1 cellular context compared by ENCODE assay signal in genomic region chr11:74748211-74749126, GRCh38.
TF ChIP-seq lines count a peak whose summit lies in the region.

TSS of gene RNF169 (plus strand) at chr11:74748849. CDS start at chr11:74748881, 32 bp downstream.

TF ChIP-seq in HepG2, 621 proteins besides CTCF, POLR2A, EP300 and RAD21 (continued from another document and continues in another):
- TF ChIP-seq POGK (CRISPR knock-in tag; conservative IDR thresholded peaks at IDR 0.05) (0 out of 2 replicates have a peak, but pooled peaks have one; percentile 11), ZSCAN29 (CRISPR knock-in tag; conservative IDR thresholded peaks at IDR 0.05) (no peak), ZNF639 (CRISPR knock-in tag; conservative IDR thresholded peaks at IDR 0.05) (no peak), AGO2 (optimal IDR thresholded peaks at IDR 0.05; ENCODE audit: low read depth, low read length) (peak; percentile 35), MAX (IDR thresholded peaks at IDR 0.05) (no peak), ARID4A (CRISPR knock-in tag; IDR thresholded peaks at IDR 0.05; ENCODE audit: borderline replicate concordance) (no peak), HMGXB3 (CRISPR knock-in tag; IDR thresholded peaks at IDR 0.05; ENCODE audit: borderline replicate concordance) (no peak), NPAS2 (CRISPR knock-in tag; IDR thresholded peaks at IDR 0.05; ENCODE audit: borderline replicate concordance) (no peak), KDM4B (CRISPR knock-in tag; IDR thresholded peaks at IDR 0.05) (0 out of 2 replicates have a peak, but pooled peaks have one; percentile 53), ATF4 (CRISPR knock-in tag; IDR thresholded peaks at IDR 0.05) (no peak), JUNB (CRISPR knock-in tag; IDR thresholded peaks at IDR 0.05; ENCODE audit: borderline replicate concordance) (no peak), ZFX (CRISPR knock-in tag; IDR thresholded peaks at IDR 0.05; ENCODE audit: low read depth) (peak; percentile 27; the same call in 1 of the 2 replicates), ERF (CRISPR knock-in tag; IDR thresholded peaks at IDR 0.05) (0 out of 2 replicates have a peak, but pooled peaks have one; percentile 23), ZNF777 (CRISPR knock-in tag; IDR thresholded peaks at IDR 0.05) (peak; percentile 98; the same call in 1 of the 2 replicates), MYPOP (CRISPR knock-in tag; IDR thresholded peaks at IDR 0.05) (0 out of 2 replicates have a peak, but pooled peaks have one; percentile 14), KDM2A (CRISPR knock-in tag; IDR thresholded peaks at IDR 0.05; ENCODE audit: borderline replicate concordance, low read depth) (peak; percentile 49), TGIF2 (CRISPR knock-in tag; IDR thresholded peaks at IDR 0.05) (no peak), HOXA5 (CRISPR knock-in tag; IDR thresholded peaks at IDR 0.05) (0 out of 2 replicates have a peak, but pooled peaks have one; percentile 8), MLXIP (CRISPR knock-in tag; IDR thresholded peaks at IDR 0.05; ENCODE audit: borderline replicate concordance) (no peak), DRAP1 (CRISPR knock-in tag; IDR thresholded peaks at IDR 0.05) (peak; percentile 86), SP2 (CRISPR knock-in tag; IDR thresholded peaks at IDR 0.05) (no peak), BHLHE40 (IDR thresholded peaks at IDR 0.05; ENCODE audit: low read length) (no peak), HNRNPH1 (optimal IDR thresholded peaks at IDR 0.05; ENCODE audit: low read depth, low read length) (no peak), ZNF510 (CRISPR knock-in tag; IDR thresholded peaks at IDR 0.05; ENCODE audit: low read depth) (no peak), ZFP37 (CRISPR knock-in tag; IDR thresholded peaks at IDR 0.05; ENCODE audit: borderline replicate concordance) (no peak), PAF1 (CRISPR knock-in tag; IDR thresholded peaks at IDR 0.05) (no peak), MXI1 (IDR thresholded peaks at IDR 0.05; ENCODE audit: borderline replicate concordance, low read depth, low read length) (peak; percentile 15; the same call in 1 of the 3 replicates), REPIN1 (CRISPR knock-in tag; IDR thresholded peaks at IDR 0.05; ENCODE audit: borderline replicate concordance, low read depth) (0 out of 2 replicates have a peak, but pooled peaks have one; percentile 33), ZNF605 (CRISPR knock-in tag; IDR thresholded peaks at IDR 0.05) (no peak), HNF4A (CRISPR knock-in tag; IDR thresholded peaks at IDR 0.05) (no peak), TARDBP (CRISPR knock-in tag; IDR thresholded peaks at IDR 0.05) (0 out of 2 replicates have a peak, but pooled peaks have one; percentile 39), NR1H2 (CRISPR knock-in tag; IDR thresholded peaks at IDR 0.05; ENCODE audit: borderline replicate concordance, low read depth) (no peak), FOSL2 (CRISPR knock-in tag; IDR thresholded peaks at IDR 0.05) (peak; percentile 34; the same call in 1 of the 2 replicates), ZNF337 (CRISPR knock-in tag; IDR thresholded peaks at IDR 0.05; ENCODE audit: borderline replicate concordance, low read depth) (no peak), ZNF280B (CRISPR knock-in tag; IDR thresholded peaks at IDR 0.05; ENCODE audit: borderline replicate concordance) (no peak), ZNF33B (CRISPR knock-in tag; IDR thresholded peaks at IDR 0.05) (no peak), MED1 (CRISPR knock-in tag; IDR thresholded peaks at IDR 0.05) (no peak), NFYC (CRISPR knock-in tag; IDR thresholded peaks at IDR 0.05) (0 out of 2 replicates have a peak, but pooled peaks have one; percentile 13), ASH2L (IDR thresholded peaks at IDR 0.05; ENCODE audit: insufficient read length, low read depth, low read length) (peak; percentile 82)
